17 cellular contexts compared by ENCODE assay signal in genomic region chr2:169511818-169512217, GRCh38. TPM values are rescaled to one million over a fixed set of nuclear protein-coding genes. Genes with fewer than 3 reads are reported as not detected.
A peak's percentile ranks its signal among the peaks of the same experiment; 100 is the strongest.
DNase-seq lines count a peak whose midpoint lies in the region; ATAC-seq and TF ChIP-seq lines count a peak whose summit lies in the region.
"Had no signal": no experiment of that assay in that cellular context is flagged by ENCODE, and none has a peak within 500 bp of the region (broad histone marks: within the 10 kb centered on the region; RNA-seq: fewer than 3 reads in every experiment).

No MANE protein-coding gene starts in this region.

- ATAC-seq in left ventricle myocardium superior, result peak; percentile 33
- no peak for ATAC-seq in gastrocnemius medialis
- no peak for ATAC-seq in GM18861 (IDR thresholded peaks at IDR 0.05; ENCODE audit: unreplicated experiment)
- ATAC-seq: CD8-positive, alpha-beta T cell had no signal

- H3K4me1 ChIP-seq in left ventricle myocardium inferior (peaks cover 30% of the 10 kb centered on the region), gastrocnemius medialis (peaks cover 30 to 34% of the 10 kb centered on the region in 2 donors)

- no peaks in the 10 kb centered on the region for H3K36me3 ChIP-seq in left ventricle myocardium inferior
- peaks cover 0 to 17% of the 10 kb centered on the region in 2 donors for H3K36me3 ChIP-seq in gastrocnemius medialis
- H3K36me3 ChIP-seq: BLaER1 treated with 17β-estradiol and CSF1 and Interleukin-3, amounts not matched to agents 10 nM and 100 nM had no signal

- in situ Hi-C loops in gastrocnemius medialis (cut with MboI; ENCODE audit: low sequenced_read_pairs in 4 of 4), result no loop called here

- DNase-seq in left ventricle myocardium inferior (no peak), cardiac septum (ENCODE audit: low spot score) (no peak), left ventricle myocardium superior (no peak), gastrocnemius medialis (no peak), NCI-H2227 (lab: John Stamatoyannopoulos, UW; ENCODE audit: unreplicated experiment) (no peak), NCI-H187 (lab: John Stamatoyannopoulos, UW) (no peak)
- DNase-seq: CD8-positive, alpha-beta T cell; DMS79; NCI-H1105; NCI-H2081 treated with DMSO at 0.1 percent for 48 hours; NCI-H2227 treated with DMSO at 0.1 percent for 48 hours; NCI-H510A treated with DMSO at 0.1 percent for 48 hours; NCI-H82; PC-9 had no signal

- TF ChIP-seq CTCF in left ventricle myocardium inferior (IDR thresholded peaks at IDR 0.05; ENCODE audit: borderline replicate concordance), result no peak
- TF ChIP-seq CTCF in gastrocnemius medialis (IDR thresholded peaks at IDR 0.05 in 4 of 5, conservative IDR thresholded peaks at IDR 0.05 in 1 of 5), result no peak

- intact Hi-C loops in left ventricle myocardium inferior (cut with micrococcal nuclease) (loop anchor here (10.0 kb wide), 1 partner anchor 413 kb away; no protein-coding TSS in a partner anchor), cardiac septum (cut with DNase I) (no loop called here), left ventricle myocardium superior (cut with micrococcal nuclease) (no loop called here), gastrocnemius medialis (cut with DNase I; ENCODE audit: low total_unique reads) (loop anchor here (5.0 to 10.0 kb wide), 2 partner anchors 313 to 1650 kb away; partner anchors contain the start of genes METTL5, TLK1 and UBR3)

- H3K27ac ChIP-seq in left ventricle myocardium inferior (replicated peaks), result peak overlapping the region; percentile 67
- H3K27ac ChIP-seq in gastrocnemius medialis, result peak overlapping the region; percentile 90 to 95 (median 92)
- H3K27ac ChIP-seq: BLaER1 treated with 17β-estradiol and CSF1 and Interleukin-3, amounts not matched to agents 10 nM and 100 nM; PC-9 had no signal

- H3K27me3 ChIP-seq in left ventricle myocardium inferior (ENCODE audit: low read depth) (no peaks in the 10 kb centered on the region), gastrocnemius medialis (no peaks in the 10 kb centered on the region)
- H3K27me3 ChIP-seq: BLaER1 treated with 17β-estradiol and CSF1 and Interleukin-3, amounts not matched to agents 10 nM and 100 nM had no signal

- H3K9me3 ChIP-seq in left ventricle myocardium inferior (replicated peaks), result no peaks in the 10 kb centered on the region
- no peaks in the 10 kb centered on the region for H3K9me3 ChIP-seq in gastrocnemius medialis

- peak in 1 of 2 donors; percentile 50 for TF ChIP-seq POLR2A in gastrocnemius medialis (IDR thresholded peaks at IDR 0.05)

- H3K4me3 ChIP-seq in left ventricle myocardium inferior (peak overlapping the region; percentile 61), gastrocnemius medialis (peak overlapping the region; percentile 71 to 74 (median 72))
- H3K4me3 ChIP-seq: BLaER1 treated with 17β-estradiol and CSF1 and Interleukin-3, amounts not matched to agents 10 nM and 100 nM; PC-9 had no signal

RNA-seq across cellular contexts. Expression of gene KLHL41, which starts 2.3 kb away (rescaled TPM):
- total RNA-seq in left ventricle myocardium inferior (163 TPM), cardiac septum (90.5 TPM), left ventricle myocardium superior (168 TPM), gastrocnemius medialis (1,000 to 10,000 TPM; 2,008 to 3,010 (median 2,782) TPM)
- total RNA-seq: CD8-positive, alpha-beta T cell; H1; PC-9 had no signal

RNA-seq across cellular contexts. Expression of gene BBS5, which starts 32.5 kb away (rescaled TPM):
- total RNA-seq in left ventricle myocardium inferior (8.4 TPM), cardiac septum (8.2 TPM), left ventricle myocardium superior (7.5 TPM), gastrocnemius medialis (10 to 100 TPM in 1 of 4 donors, 1 to 10 TPM in 3; 4.5 to 17.8 (median 8.0) TPM)

Comparison
In these comparisons a context has a peak if more than half of its experiments do, and no peak if none do; other contexts are left out.
1. intact Hi-C loops: an anchor here in left ventricle myocardium inferior (10.0 kb wide) and gastrocnemius medialis (5.0 to 10.0 kb wide); none called in cardiac septum and left ventricle myocardium superior.
2. RNA of gene KLHL41, which starts 2.3 kb away (total RNA-seq): 2,008 to 3,010 TPM in gastrocnemius medialis; 168 TPM in left ventricle myocardium superior (single experiment), 163 TPM in left ventricle myocardium inferior (single experiment) and 90.5 TPM in cardiac septum (single experiment); every median in the first group is over 10 times any median in the second.